Comparison of ENCODE assay signal across 8 cellular contexts in the genomic region with DNA sequence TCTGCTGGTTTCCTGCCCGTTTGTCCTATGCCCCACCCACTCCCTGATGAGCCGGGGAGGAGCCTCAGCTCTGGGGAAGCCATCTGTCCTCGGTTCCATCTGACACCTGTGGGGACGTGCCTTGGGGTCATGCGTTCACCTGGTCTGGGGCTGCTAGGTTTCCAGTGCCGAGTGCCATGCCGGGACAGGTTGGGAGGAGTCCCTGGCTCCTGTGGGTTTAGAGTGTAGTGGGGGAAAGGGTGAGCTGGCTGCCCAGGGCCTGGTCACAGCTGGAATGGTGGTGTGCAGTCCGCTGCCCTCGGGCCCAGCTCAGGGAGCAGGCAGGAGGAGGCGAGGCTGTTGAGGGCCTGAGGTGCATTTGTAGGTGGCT. TPM values are rescaled to one million over a fixed set of nuclear protein-coding genes. Genes with fewer than 3 reads are reported as not detected.
A peak's percentile ranks its signal among the peaks of the same experiment; 100 is the strongest.
DNase-seq lines count a peak whose midpoint lies in the region; ATAC-seq and TF ChIP-seq lines count a peak whose summit lies in the region.

No MANE protein-coding gene starts in this region.

- peak overlapping the region in 7 of 9 donors; percentile 44 to 92 (median 78) for H3K27ac Mint-ChIP-seq in naive thymus-derived CD4-positive, alpha-beta T cell

- peaks cover 35% of the 10 kb centered on the region for H3K79me2 ChIP-seq in SU-DHL-6 (ENCODE audit: insufficient read depth, low read length)

- peaks cover 26 to 29% of the 10 kb centered on the region in 2 donors for H3K4me1 ChIP-seq in naive thymus-derived CD4-positive, alpha-beta T cell (ENCODE audit: control insufficient read depth in 2 of 2, insufficient read depth in 2 of 2, low read length in 2 of 2)

- CTCF ChIA-PET in naive thymus-derived CD4-positive, alpha-beta T cell (lab: Charles Lee) = interaction anchor here (1.0 to 1.7 kb wide), 2 partner anchors 59 to 60 kb away, joined by 3 to 6 read pairs; no protein-coding TSS in a partner anchor

- intact Hi-C loops in Right ventricle myocardium superior (cut with DNase I) (no loop called here), left cardiac atrium (cut with DNase I) (loop anchor here in 1 of 2 donors (10.0 kb wide), 1 partner anchor 53 kb away; no protein-coding TSS in a partner anchor)
- intact Hi-C loops in naive thymus-derived CD4-positive, alpha-beta T cell (cut with micrococcal nuclease) = loop anchor here in 1 of 2 donors (2.0 kb wide), 1 partner anchor 59 kb away; no protein-coding TSS in a partner anchor

- no peaks in the 10 kb centered on the region for H4K20me1 ChIP-seq in SU-DHL-6 (ENCODE audit: low read depth, low read length)

- no peak overlapping the region for H3K4me3 ChIP-seq in SU-DHL-6 (ENCODE audit: insufficient read depth, low read length, poor library complexity, severe bottlenecking)
- H3K4me3 ChIP-seq in naive thymus-derived CD4-positive, alpha-beta T cell (ENCODE audit: low read length) = peak overlapping the region; percentile 64

- no peak overlapping the region for H3K9ac ChIP-seq in SU-DHL-6 (ENCODE audit: low read length)

- peak; percentile 68 for DNase-seq in Right ventricle myocardium superior
- no peak for DNase-seq in left cardiac atrium
- DNase-seq in dermis blood vessel endothelial cell = peak; percentile 19
- DNase-seq in naive thymus-derived CD4-positive, alpha-beta T cell = peak in 5 of 9 donors; percentile 13 to 44 (median 31)
- no peak for DNase-seq in T1000 (lab: John Stamatoyannopoulos, UW)
- no peak for DNase-seq in UCSD-AML1 (lab: John Stamatoyannopoulos, UW; ENCODE audit: unreplicated experiment)
- no peak for DNase-seq in GM19238 (ENCODE audit: insufficient read length, low spot score)

- no peaks in the 10 kb centered on the region for H3K27me3 Mint-ChIP-seq in naive thymus-derived CD4-positive, alpha-beta T cell

- H3K9me2 ChIP-seq in SU-DHL-6 (replicated peaks; ENCODE audit: insufficient read depth, low read length) = no peaks in the 10 kb centered on the region

- H3K36me3 ChIP-seq in SU-DHL-6 (ENCODE audit: low read length) = no peaks in the 10 kb centered on the region
- H3K36me3 ChIP-seq in naive thymus-derived CD4-positive, alpha-beta T cell (ENCODE audit: control insufficient read depth in 2 of 3, insufficient read depth in 3 of 3, low read length in 3 of 3) = no peaks in the 10 kb centered on the region

- H3K4me1 Mint-ChIP-seq in naive thymus-derived CD4-positive, alpha-beta T cell = peaks cover 26 to 53% (median 39%) of the 10 kb centered on the region in 7 donors

- H3K9me3 ChIP-seq in SU-DHL-6 (ENCODE audit: insufficient read depth, low read length) = no peaks in the 10 kb centered on the region
- no peaks in the 10 kb centered on the region for H3K9me3 ChIP-seq in naive thymus-derived CD4-positive, alpha-beta T cell (ENCODE audit: control insufficient read depth in 2 of 3, low read length in 3 of 3)

- no peak overlapping the region for H2AFZ ChIP-seq in SU-DHL-6 (ENCODE audit: low read depth, low read length, severe bottlenecking)

- H3K27me3 ChIP-seq in SU-DHL-6 (ENCODE audit: low read length) = no peaks in the 10 kb centered on the region
- H3K27me3 ChIP-seq in naive thymus-derived CD4-positive, alpha-beta T cell (ENCODE audit: control insufficient read depth in 2 of 2, insufficient read depth in 2 of 2, low read length in 2 of 2) = no peaks in the 10 kb centered on the region

- peaks cover 0 to 7% (median 4%) of the 10 kb centered on the region in 5 donors for H3K36me3 Mint-ChIP-seq in naive thymus-derived CD4-positive, alpha-beta T cell

- peaks cover 10% of the 10 kb centered on the region for H3F3A ChIP-seq in SU-DHL-6 (ENCODE audit: insufficient read depth)

- H3K4me3 Mint-ChIP-seq in naive thymus-derived CD4-positive, alpha-beta T cell = peak overlapping the region; percentile 87 to 97 (median 92)

- POLR2A ChIA-PET in naive thymus-derived CD4-positive, alpha-beta T cell (lab: Charles Lee) = interaction anchor here (1.3 to 3.9 kb wide), 4 partner anchors 15 to 180 kb away, joined by 3 to 63 read pairs (median 8); a partner anchor contains a TSS

- ATAC-seq in Right ventricle myocardium superior (ENCODE audit: poor library complexity) (peak; percentile 21), left cardiac atrium (no peak)
- ATAC-seq in naive thymus-derived CD4-positive, alpha-beta T cell = no peak

- H3K27ac ChIP-seq in SU-DHL-6 (ENCODE audit: low read depth, low read length) = no peak overlapping the region
- H3K27ac ChIP-seq in naive thymus-derived CD4-positive, alpha-beta T cell (ENCODE audit: low read depth, low read length) = peak overlapping the region; percentile 67

- TF ChIP-seq CTCF in SU-DHL-6 (IDR thresholded peaks at IDR 0.05; ENCODE audit: insufficient read depth, low read length, poor library complexity, severe bottlenecking) = no peak

- no peaks in the 10 kb centered on the region for H3K9me3 Mint-ChIP-seq in naive thymus-derived CD4-positive, alpha-beta T cell

- peak overlapping the region; percentile 70 for H3K4me2 ChIP-seq in SU-DHL-6 (ENCODE audit: low read depth, low read length, poor library complexity, severe bottlenecking)

RNA-seq across cellular contexts. Expression of a gene that starts 2.5 kb away (rescaled TPM):
- total RNA-seq in Right ventricle myocardium superior = 34.6 TPM
- total RNA-seq in left cardiac atrium = 10 to 100 TPM; 22.2 to 27.8 TPM
- 13.4 and 20.2 TPM in 2 replicates for total RNA-seq in dermis blood vessel endothelial cell
- total RNA-seq in naive thymus-derived CD4-positive, alpha-beta T cell = 10 to 100 TPM; 45.8 to 78.0 (median 65.8) TPM
- polyA plus RNA-seq in naive thymus-derived CD4-positive, alpha-beta T cell = 10 to 100 TPM in 1 of 2 donors, 1 to 10 TPM in 1; 8.1 to 15.6 TPM

Comparison
In these comparisons a context has a peak if more than half of its experiments do, and no peak if none do; other contexts are left out.
1. DNase-seq: peak in Right ventricle myocardium superior (single experiment), dermis blood vessel endothelial cell (single experiment) and naive thymus-derived CD4-positive, alpha-beta T cell (5 of 9); none in left cardiac atrium (single experiment), T1000 (single experiment), UCSD-AML1 (single experiment) and GM19238 (single experiment).